Comparison of ENCODE assay signal across 1 cellular context in genomic region chr17:74773871-74774286, GRCh38.
TF ChIP-seq lines count a peak whose summit lies in the region.

No MANE protein-coding gene starts in this region.

TF ChIP-seq in HCT116, 20 proteins besides CTCF, POLR2A, EP300 and RAD21:
- TF ChIP-seq CBX3 (IDR thresholded peaks at IDR 0.05; ENCODE audit: low read depth) (no peak), REST (IDR thresholded peaks at IDR 0.05; ENCODE audit: low read depth) (no peak), SIN3A (IDR thresholded peaks at IDR 0.05; ENCODE audit: low read depth) (no peak), ELF1 (IDR thresholded peaks at IDR 0.05; ENCODE audit: borderline replicate concordance, low read depth) (no peak), SRF (IDR thresholded peaks at IDR 0.05; ENCODE audit: low read depth) (no peak), EGR1 (IDR thresholded peaks at IDR 0.05; ENCODE audit: low read depth) (no peak), CEBPB (IDR thresholded peaks at IDR 0.05; ENCODE audit: low read depth) (no peak), EZH2phosphoT487 (IDR thresholded peaks at IDR 0.05; ENCODE audit: borderline replicate concordance) (no peak), POLR2AphosphoS5 (IDR thresholded peaks at IDR 0.05; ENCODE audit: low read depth, low read length) (no peak), FOSL1 (IDR thresholded peaks at IDR 0.05; ENCODE audit: low read depth) (no peak), MAX (IDR thresholded peaks at IDR 0.05) (no peak), TCF7L2 (IDR thresholded peaks at IDR 0.05; ENCODE audit: borderline replicate concordance, extremely low read depth, insufficient read depth, insufficient read length) (no peak), ZBTB33 (IDR thresholded peaks at IDR 0.05; ENCODE audit: extremely low read depth, insufficient replicate concordance, low read length) (no peak), ZFX (IDR thresholded peaks at IDR 0.05) (no peak), JUND (IDR thresholded peaks at IDR 0.05) (no peak), ATF3 (IDR thresholded peaks at IDR 0.05) (no peak), ZNF274 (IDR thresholded peaks at IDR 0.05; ENCODE audit: low read depth, low read length) (no peak), SP1 (IDR thresholded peaks at IDR 0.05; ENCODE audit: low read depth) (no peak), EZH2 (IDR thresholded peaks at IDR 0.05) (no peak)
